20 cellular contexts compared by ENCODE assay signal in genomic region chr1:27150183-27150582, GRCh38. TPM values are rescaled to one million over a fixed set of nuclear protein-coding genes. Genes with fewer than 3 reads are reported as not detected.
DNase-seq lines count a peak whose midpoint lies in the region; ATAC-seq and TF ChIP-seq lines count a peak whose summit lies in the region.
"Had no signal": no experiment of that assay in that cellular context is flagged by ENCODE, and none has a peak within 500 bp of the region (broad histone marks: within the 10 kb centered on the region; RNA-seq: fewer than 3 reads in every experiment).

No MANE protein-coding gene starts in this region.

- peaks cover 8% of the 10 kb centered on the region for H3K36me3 Mint-ChIP-seq in CD4-positive, CD25-positive, alpha-beta regulatory T cell
- peaks cover 33% of the 10 kb centered on the region for H3K36me3 Mint-ChIP-seq in stimulated activated effector memory CD8-positive, alpha-beta T cell treated with anti-CD3 and anti-CD28 coated beads, Interleukin-12 subunit alpha, Interleukin-12 subunit beta, amount 100 ng/mL, for 72 hours

- DNase-seq in CD4-positive, CD25-positive, alpha-beta regulatory T cell = no peak
- DNase-seq in OCI-LY7 (ENCODE audit: low spot score) (no peak), hypothalamus (lab: John Stamatoyannopoulos, UW) (no peak), epidermal melanocyte (ENCODE audit: insufficient read length, low spot score) (no peak)
- no peak for DNase-seq in stimulated activated effector memory CD8-positive, alpha-beta T cell treated with anti-CD3 and anti-CD28 coated beads, Interleukin-12 subunit alpha, Interleukin-12 subunit beta, amount 100 ng/mL, for 72 hours (ENCODE audit: low spot score in 2 of 2)
- DNase-seq: activated B cell treated with CpG ODN at 0.5 μM for 24 hours; activated CD4-positive, alpha-beta T cell treated with anti-CD3 and anti-CD28 coated beads, Interleukin-2, amount 50 U/mL, for 48 hours; activated T-cell treated with anti-CD3 and anti-CD28 coated beads for 4 hours; adrenal gland; CD8-positive, alpha-beta memory T cell; GDM1; heart left ventricle; mucosa of descending colon; NCI-H1417; NCI-H524; T1000 had no signal

- ATAC-seq in CD4-positive, CD25-positive, alpha-beta regulatory T cell (ENCODE audit: low read depth in 2 of 2) = no peak
- no peak for ATAC-seq in stimulated activated effector memory CD8-positive, alpha-beta T cell treated with anti-CD3 and anti-CD28 coated beads, Interleukin-12 subunit alpha, Interleukin-12 subunit beta, amount 100 ng/mL, for 72 hours
- no peak for ATAC-seq in HG03175 (IDR thresholded peaks at IDR 0.05; ENCODE audit: unreplicated experiment)
- ATAC-seq: heart left ventricle, mucosa of descending colon had no signal

- no peaks in the 10 kb centered on the region for H3K27me3 Mint-ChIP-seq in CD4-positive, CD25-positive, alpha-beta regulatory T cell
- H3K27me3 Mint-ChIP-seq: activated B cell treated with CpG ODN at 0.5 μM for 24 hours; central memory CD8-positive, alpha-beta T cell had no signal

- peak overlapping the region; percentile 37 to 78 (median 49) for H3K27ac Mint-ChIP-seq in CD4-positive, CD25-positive, alpha-beta regulatory T cell
- peak overlapping the region; percentile 58 for H3K27ac Mint-ChIP-seq in stimulated activated effector memory CD8-positive, alpha-beta T cell treated with anti-CD3 and anti-CD28 coated beads, Interleukin-12 subunit alpha, Interleukin-12 subunit beta, amount 100 ng/mL, for 72 hours

- H3K79me2 ChIP-seq in OCI-LY7 (ENCODE audit: insufficient read depth, low read depth, low read length) = peaks cover 65% of the 10 kb centered on the region

- no peaks in the 10 kb centered on the region for H3K9me2 ChIP-seq in OCI-LY7 (ENCODE audit: insufficient read depth, low read length)

- peaks cover 45% of the 10 kb centered on the region for H3K4me1 ChIP-seq in CD4-positive, CD25-positive, alpha-beta regulatory T cell (ENCODE audit: control insufficient read depth, insufficient read depth, low read length, poor library complexity, severe bottlenecking)
- peaks cover 71% of the 10 kb centered on the region for H3K4me1 ChIP-seq in OCI-LY7 (ENCODE audit: insufficient read depth, low read length, poor library complexity, severe bottlenecking)

- no peak overlapping the region for H2AFZ ChIP-seq in OCI-LY7 (ENCODE audit: low read length)

- peaks cover 8 to 67% (median 52%) of the 10 kb centered on the region in 4 donors for H3K4me1 Mint-ChIP-seq in CD4-positive, CD25-positive, alpha-beta regulatory T cell
- peaks cover 69% of the 10 kb centered on the region for H3K4me1 Mint-ChIP-seq in stimulated activated effector memory CD8-positive, alpha-beta T cell treated with anti-CD3 and anti-CD28 coated beads, Interleukin-12 subunit alpha, Interleukin-12 subunit beta, amount 100 ng/mL, for 72 hours

- BruUV-seq in OCI-LY7 (replicated peaks; lab: Mats Ljungman, UMichigan) = no TSS peak

- H3K27me3 ChIP-seq in CD4-positive, CD25-positive, alpha-beta regulatory T cell (ENCODE audit: control insufficient read depth, insufficient read depth, low read length) = no peaks in the 10 kb centered on the region
- H3K27me3 ChIP-seq in layer of hippocampus (ENCODE audit: control insufficient read depth, insufficient read depth, low read length) = no peaks in the 10 kb centered on the region
- H3K27me3 ChIP-seq: adrenal gland, heart left ventricle, vagina had no signal

- no peak overlapping the region for H3K27ac ChIP-seq in CD4-positive, CD25-positive, alpha-beta regulatory T cell (ENCODE audit: insufficient read depth, low read length, poor library complexity, severe bottlenecking)
- H3K27ac ChIP-seq in OCI-LY7 (ENCODE audit: low read depth, low read length, poor library complexity, severe bottlenecking) (peak overlapping the region; percentile 79), layer of hippocampus (ENCODE audit: low read depth, low read length) (peak overlapping the region; percentile 38)
- H3K27ac ChIP-seq: vagina had no signal

- TF ChIP-seq CTCF in OCI-LY7 (conservative IDR thresholded peaks at IDR 0.05; ENCODE audit: low read length) = no peak

- no peaks in the 10 kb centered on the region for H3K9me3 Mint-ChIP-seq in CD4-positive, CD25-positive, alpha-beta regulatory T cell
- H3K9me3 Mint-ChIP-seq in stimulated activated effector memory CD8-positive, alpha-beta T cell treated with anti-CD3 and anti-CD28 coated beads, Interleukin-12 subunit alpha, Interleukin-12 subunit beta, amount 100 ng/mL, for 72 hours = no peaks in the 10 kb centered on the region
- H3K9me3 Mint-ChIP-seq: activated B cell treated with CpG ODN at 0.5 μM for 24 hours; CD8-positive, alpha-beta memory T cell; central memory CD8-positive, alpha-beta T cell had no signal

- peaks cover 4% of the 10 kb centered on the region for H3K36me3 ChIP-seq in CD4-positive, CD25-positive, alpha-beta regulatory T cell (ENCODE audit: control insufficient read depth, insufficient read depth, low read length)
- peaks cover 3% of the 10 kb centered on the region; the same call in 1 of the 2 replicates for H3K36me3 ChIP-seq in OCI-LY7 (ENCODE audit: insufficient read depth, low read length)
- H3K36me3 ChIP-seq: adrenal gland, vagina had no signal

- peak overlapping the region in 2 of 4 donors; percentile 29 to 83 for H3K4me3 Mint-ChIP-seq in CD4-positive, CD25-positive, alpha-beta regulatory T cell
- no peak overlapping the region for H3K4me3 Mint-ChIP-seq in stimulated activated effector memory CD8-positive, alpha-beta T cell treated with anti-CD3 and anti-CD28 coated beads, Interleukin-12 subunit alpha, Interleukin-12 subunit beta, amount 100 ng/mL, for 72 hours
- H3K4me3 Mint-ChIP-seq: activated B cell treated with CpG ODN at 0.5 μM for 24 hours; central memory CD8-positive, alpha-beta T cell had no signal

- peak overlapping the region; percentile 73 for H3K4me2 ChIP-seq in OCI-LY7 (ENCODE audit: low read length)

- CTCF ChIA-PET in OCI-LY7 (lab: Charles Lee; ENCODE audit: unreplicated experiment) = interaction anchor here (1.3 kb wide), 1 partner anchor 10 kb away, joined by 4 read pairs; no protein-coding TSS in a partner anchor

- intact Hi-C loops in OCI-LY7 (cut with micrococcal nuclease; ENCODE audit: unreplicated experiment) = no loop called here

- H3K9me3 ChIP-seq in CD4-positive, CD25-positive, alpha-beta regulatory T cell (ENCODE audit: control insufficient read depth in 2 of 2, low read length in 2 of 2) = no peaks in the 10 kb centered on the region
- H3K9me3 ChIP-seq in OCI-LY7 (ENCODE audit: low read length) = no peaks in the 10 kb centered on the region
- H3K9me3 ChIP-seq: adrenal gland, heart left ventricle, mucosa of descending colon, vagina had no signal

- H4K20me1 ChIP-seq in OCI-LY7 (ENCODE audit: insufficient read depth, low read length) = peaks cover 13% of the 10 kb centered on the region; the same call in 1 of the 2 replicates

- POLR2A ChIA-PET in OCI-LY7 (lab: Charles Lee) = interaction anchor here (0.5 to 1.0 kb wide), 2 partner anchors 12 to 68 kb away, joined by 3 to 4 read pairs; no protein-coding TSS in a partner anchor

- H3K4me3 ChIP-seq in CD4-positive, CD25-positive, alpha-beta regulatory T cell (ENCODE audit: low read depth, low read length) = no peak overlapping the region
- H3K4me3 ChIP-seq in OCI-LY7 (ENCODE audit: low read depth, low read length, poor library complexity, severe bottlenecking) = peak overlapping the region; percentile 38
- H3K4me3 ChIP-seq: adrenal gland, heart left ventricle, mucosa of descending colon, vagina had no signal

RNA-seq across cellular contexts. Expression of gene SLC9A1, which starts 4.7 kb away (rescaled TPM):
- total RNA-seq in CD4-positive, CD25-positive, alpha-beta regulatory T cell = 32.3 TPM
- 1 to 10 TPM; 5.4 to 8.7 (median 7.0) TPM for polyA plus RNA-seq in CD4-positive, CD25-positive, alpha-beta regulatory T cell
- 5.3 and 5.8 TPM in 2 replicates for total RNA-seq in OCI-LY7 (2014; rRNA removed; shearing (Covaris generic))
- 17.4 and 19.2 TPM in 2 replicates for total RNA-seq in OCI-LY7 (2022)
